8 cellular contexts compared by ENCODE assay signal in the genomic region with DNA sequence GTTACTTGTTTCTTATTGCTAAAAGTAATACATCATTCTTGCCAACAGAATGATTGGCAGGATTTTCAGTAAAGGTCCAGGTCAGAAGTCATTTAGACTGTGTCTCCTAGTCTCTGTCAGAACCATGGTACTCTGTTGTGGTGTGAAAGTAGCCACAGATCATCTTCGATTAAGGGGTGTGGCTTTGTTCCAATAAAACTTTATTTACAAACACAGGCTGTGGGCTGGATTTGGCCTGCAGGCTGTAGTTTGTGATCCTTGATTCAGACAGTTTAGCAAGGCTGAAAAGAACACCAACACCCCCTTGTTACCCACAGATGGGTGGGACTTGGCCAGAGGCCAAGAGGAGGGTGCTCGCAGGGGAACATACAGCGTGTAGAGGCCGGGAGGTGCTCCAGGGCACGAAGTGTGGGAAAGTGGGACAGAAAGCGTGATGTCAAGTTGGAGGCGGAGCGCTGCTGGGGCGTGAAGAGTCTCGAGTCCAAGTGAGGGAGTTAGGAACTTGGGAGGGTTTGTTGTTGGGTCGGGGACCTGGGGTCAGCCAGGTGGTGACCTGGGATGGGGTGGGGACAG.
DNase-seq lines count a peak whose midpoint lies in the region; ATAC-seq, FAIRE-seq and TF ChIP-seq lines count a peak whose summit lies in the region.
"Not testable (repeated sequence)": the region's sequence is repeated elsewhere in the genome, so short reads cannot be mapped to it uniquely, and the experiment has no call there.

No MANE protein-coding gene starts in this region.

- H3K27me3 Mint-ChIP-seq in activated T-cell treated with anti-CD3 and anti-CD28 coated beads, Interleukin-2, amount 50 U/mL, for 4 hours (ENCODE audit: low read depth); endothelial cell (ENCODE audit: unreplicated experiment): not testable (repeated sequence)

- BruUV-seq in HepG2 (replicated peaks; lab: Mats Ljungman, UMichigan), result not testable (repeated sequence)

- TF ChIP-seq EP300 in Ishikawa (IDR thresholded peaks at IDR 0.05; ENCODE audit: borderline replicate concordance); HepG2 (IDR thresholded peaks at IDR 0.05; ENCODE audit: low read depth in 2 of 2, low read length in 2 of 2); HepG2 (CRISPR knock-in tag; IDR thresholded peaks at IDR 0.05; ENCODE audit: borderline replicate concordance): not testable (repeated sequence)

- H3K9ac ChIP-seq in HepG2 (ENCODE audit: insufficient read depth, low read depth, low read length), result not testable (repeated sequence)

- not testable (repeated sequence) for ATAC-seq in activated T-cell treated with anti-CD3 and anti-CD28 coated beads, Interleukin-2, amount 50 U/mL, for 4 hours; HepG2; stimulated activated effector memory CD8-positive, alpha-beta T cell treated with anti-CD3 and anti-CD28 coated beads, Interleukin-12 subunit alpha, Interleukin-12 subunit beta, amount 100 ng/mL, for 72 hours

- in situ Hi-C loops in HepG2 (cut with HindIII; ENCODE audit: extremely low pct_ligation_motif_present, low pct_unique_long_range_greater_than_20kb), result loop anchor here (25.0 kb wide), 1 partner anchor 129 kb away; the partner anchor contains the start of genes ACY3 and ALDH3B2

- H3K9me3 ChIP-seq in BE2C; DOHH2 (ENCODE audit: control insufficient read depth, insufficient read depth, low read length); HepG2 (ENCODE audit: low read length): not testable (repeated sequence)

- CTCF ChIA-PET in HepG2 (lab: Yijun Ruan, JAX; ENCODE audit: low intra/inter-chr PET ratio, low total read pairs), result not testable (repeated sequence)

- H3K4me1 ChIP-seq in BE2C; HepG2 (ENCODE audit: insufficient read depth, low read length): not testable (repeated sequence)
- peaks cover 10% of the 10 kb centered on the region for H3K4me1 ChIP-seq in DOHH2 (ENCODE audit: control insufficient read depth, low read length)

- H3K36me3 ChIP-seq in BE2C; DOHH2 (ENCODE audit: control insufficient read depth, low read length); HepG2 (replicated peaks in 1 of 2; ENCODE audit: control insufficient read depth in 1 of 2, insufficient read depth in 2 of 2, low read length in 2 of 2): not testable (repeated sequence)

- FAIRE-seq in HepG2 (lab: Jason Lieb, UNC), result not testable (repeated sequence)

- peak overlapping the region; percentile 9 for H3K4me3 Mint-ChIP-seq in activated T-cell treated with anti-CD3 and anti-CD28 coated beads, Interleukin-2, amount 50 U/mL, for 4 hours
- H3K4me3 Mint-ChIP-seq in endothelial cell (ENCODE audit: unreplicated experiment), result peak overlapping the region; percentile 65
- H3K4me3 Mint-ChIP-seq in stimulated activated effector memory CD8-positive, alpha-beta T cell treated with anti-CD3 and anti-CD28 coated beads, Interleukin-12 subunit alpha, Interleukin-12 subunit beta, amount 100 ng/mL, for 72 hours, result peak overlapping the region; percentile 30

- not testable (repeated sequence) for H3K36me3 Mint-ChIP-seq in activated T-cell treated with anti-CD3 and anti-CD28 coated beads, Interleukin-2, amount 50 U/mL, for 4 hours (ENCODE audit: insufficient read depth); endothelial cell (ENCODE audit: low read depth, unreplicated experiment); stimulated activated effector memory CD8-positive, alpha-beta T cell treated with anti-CD3 and anti-CD28 coated beads, Interleukin-12 subunit alpha, Interleukin-12 subunit beta, amount 100 ng/mL, for 72 hours

- POLR2A ChIA-PET in HepG2 (lab: Yijun Ruan, JAX), result not testable (repeated sequence)

- WGBS in HepG2 (ENCODE audit: low lambda C conversion rate), result 39% methylated on average over 11 of the region's 11 CpGs

- H3K27ac Mint-ChIP-seq in endothelial cell (ENCODE audit: unreplicated experiment); stimulated activated effector memory CD8-positive, alpha-beta T cell treated with anti-CD3 and anti-CD28 coated beads, Interleukin-12 subunit alpha, Interleukin-12 subunit beta, amount 100 ng/mL, for 72 hours: not testable (repeated sequence)

- intact Hi-C loops in HepG2 (cut with micrococcal nuclease; ENCODE audit: unreplicated experiment), result not testable (repeated sequence)

- TF ChIP-seq RAD21 in Ishikawa (IDR thresholded peaks at IDR 0.05; ENCODE audit: low read depth); HepG2 (CRISPR knock-in tag; IDR thresholded peaks at IDR 0.05): not testable (repeated sequence)

- H3K9me2 ChIP-seq in DOHH2 (replicated peaks; ENCODE audit: control insufficient read depth, low read length), result not testable (repeated sequence)

- not testable (repeated sequence) for H3F3A ChIP-seq in DOHH2 (ENCODE audit: control insufficient read depth, insufficient read depth)

- not testable (repeated sequence) for H3K4me3 ChIP-seq in BE2C (ENCODE audit: low read depth, low read length); DOHH2 (ENCODE audit: low read length); HepG2 (replicated peaks in 1 of 3; ENCODE audit: insufficient read depth in 1 of 3, low read depth in 2 of 3, low read length in 3 of 3)

- TF ChIP-seq POLR2A in HepG2 (IDR thresholded peaks at IDR 0.05; ENCODE audit: insufficient read depth in 1 of 2, low read depth in 2 of 2, low read length in 2 of 2), result not testable (repeated sequence)

- not testable (repeated sequence) for H3K27ac ChIP-seq in DOHH2 (ENCODE audit: low read depth, low read length); HepG2 (ENCODE audit: extremely low read length, insufficient read depth, low read length)

- not testable (repeated sequence) for TF ChIP-seq CTCF in BE2C (IDR thresholded peaks at IDR 0.05; ENCODE audit: low read depth, low read length); DOHH2 (IDR thresholded peaks at IDR 0.05; ENCODE audit: low read depth, low read length, poor library complexity, severe bottlenecking); endothelial cell (IDR thresholded peaks at IDR 0.05; ENCODE audit: unreplicated experiment); HepG2 (CRISPR knock-in tag; IDR thresholded peaks at IDR 0.05)

- H4K20me1 ChIP-seq in DOHH2 (ENCODE audit: control insufficient read depth, insufficient read depth, low read depth, low read length); HepG2 (ENCODE audit: insufficient read depth, low read length): not testable (repeated sequence)

- not testable (repeated sequence) for H3K9me3 Mint-ChIP-seq in activated T-cell treated with anti-CD3 and anti-CD28 coated beads, Interleukin-2, amount 50 U/mL, for 4 hours; endothelial cell (ENCODE audit: unreplicated experiment); stimulated activated effector memory CD8-positive, alpha-beta T cell treated with anti-CD3 and anti-CD28 coated beads, Interleukin-12 subunit alpha, Interleukin-12 subunit beta, amount 100 ng/mL, for 72 hours

- not testable (repeated sequence) for H3K4me1 Mint-ChIP-seq in activated T-cell treated with anti-CD3 and anti-CD28 coated beads, Interleukin-2, amount 50 U/mL, for 4 hours (ENCODE audit: low read depth); endothelial cell (ENCODE audit: unreplicated experiment)
- H3K4me1 Mint-ChIP-seq in stimulated activated effector memory CD8-positive, alpha-beta T cell treated with anti-CD3 and anti-CD28 coated beads, Interleukin-12 subunit alpha, Interleukin-12 subunit beta, amount 100 ng/mL, for 72 hours, result peaks cover 13% of the 10 kb centered on the region

- peak; percentile 31 for DNase-seq in BE2C
- DNase-seq in NCI-H510A treated with DMSO at 0.1 percent for 48 hours (lab: John Stamatoyannopoulos, UW), result peak; percentile 15
- DNase-seq in activated T-cell treated with anti-CD3 and anti-CD28 coated beads, Interleukin-2, amount 50 U/mL, for 4 hours; endothelial cell (ENCODE audit: low spot score); HepG2 (ENCODE audit: low spot score); stimulated activated effector memory CD8-positive, alpha-beta T cell treated with anti-CD3 and anti-CD28 coated beads, Interleukin-12 subunit alpha, Interleukin-12 subunit beta, amount 100 ng/mL, for 72 hours (ENCODE audit: low spot score in 2 of 2): not testable (repeated sequence)

- not testable (repeated sequence) for H2AFZ ChIP-seq in HepG2 (ENCODE audit: low read length)

- peak overlapping the region; percentile 19; the same call in 1 of the 2 replicates for H3K4me2 ChIP-seq in DOHH2 (ENCODE audit: low read length)
- H3K4me2 ChIP-seq in HepG2 (ENCODE audit: low read depth, low read length), result not testable (repeated sequence)

- not testable (repeated sequence) for H3K79me2 ChIP-seq in DOHH2 (ENCODE audit: control insufficient read depth, low read length); HepG2 (ENCODE audit: insufficient read depth, low read length)

- H3K27me3 ChIP-seq in BE2C; DOHH2 (ENCODE audit: control insufficient read depth, low read length); HepG2 (ENCODE audit: control insufficient read depth in 1 of 2, insufficient read depth in 2 of 2, low read length in 2 of 2): not testable (repeated sequence)

TF ChIP-seq in Ishikawa, 13 proteins besides CTCF, POLR2A, EP300 and RAD21:
- peak; percentile 47 for TF ChIP-seq NFIC (IDR thresholded peaks at IDR 0.05)

Comparison
In these comparisons a context has a peak if more than half of its experiments do, and no peak if none do; other contexts are left out.
1. H3K4me3 Mint-ChIP-seq: peak in every context shown above with its lines; median percentile 65 in endothelial cell; 30 in stimulated activated effector memory CD8-positive, alpha-beta T cell treated with anti-CD3 and anti-CD28 coated beads, Interleukin-12 subunit alpha, Interleukin-12 subunit beta, amount 100 ng/mL, for 72 hours; 9 in activated T-cell treated with anti-CD3 and anti-CD28 coated beads, Interleukin-2, amount 50 U/mL, for 4 hours.